Comparison of ENCODE assay signal across 1 cellular context in genomic region chr6:96521625-96522468, GRCh38.
TF ChIP-seq lines count a peak whose summit lies in the region.

UFL1 (plus strand) TSS chr6:96521806; CDS start chr6:96521874, 68 bp downstream.

TF ChIP-seq in HepG2, 621 proteins besides CTCF, POLR2A, EP300 and RAD21 (continued from another document and continues in another):
- TF ChIP-seq E2F1 (CRISPR knock-in tag; IDR thresholded peaks at IDR 0.05) (peak; percentile 72; the same call in 1 of the 2 replicates), NFATC3 (CRISPR knock-in tag; IDR thresholded peaks at IDR 0.05) (0 out of 2 replicates have a peak, but pooled peaks have one; percentile 24), THAP7 (CRISPR knock-in tag; IDR thresholded peaks at IDR 0.05) (no peak), ZBTB3 (CRISPR knock-in tag; IDR thresholded peaks at IDR 0.05; ENCODE audit: borderline replicate concordance, low read depth) (no peak), CAMTA2 (CRISPR knock-in tag; IDR thresholded peaks at IDR 0.05; ENCODE audit: borderline replicate concordance) (no peak), MED8 (CRISPR knock-in tag; IDR thresholded peaks at IDR 0.05; ENCODE audit: insufficient replicate concordance) (peak; percentile 28), ZNF557 (CRISPR knock-in tag; IDR thresholded peaks at IDR 0.05) (no peak), HNRNPL (IDR thresholded peaks at IDR 0.05; ENCODE audit: low read depth, low read length) (0 out of 2 replicates have a peak, but pooled peaks have one; percentile 38), PTBP1 (IDR thresholded peaks at IDR 0.05; ENCODE audit: low read depth, low read length, poor library complexity, severe bottlenecking) (no peak), SUZ12 (IDR thresholded peaks at IDR 0.05; ENCODE audit: low read depth, low read length) (no peak), ZNF83 (CRISPR knock-in tag; IDR thresholded peaks at IDR 0.05; ENCODE audit: borderline replicate concordance) (no peak), ZNF530 (CRISPR knock-in tag; IDR thresholded peaks at IDR 0.05; ENCODE audit: low read depth) (no peak), ZNF362 (CRISPR knock-in tag; IDR thresholded peaks at IDR 0.05; ENCODE audit: borderline replicate concordance) (0 out of 2 replicates have a peak, but pooled peaks have one; percentile 20), ZNF597 (CRISPR knock-in tag; IDR thresholded peaks at IDR 0.05) (no peak), ZNF598 (CRISPR knock-in tag; IDR thresholded peaks at IDR 0.05; ENCODE audit: borderline replicate concordance) (peak; percentile 78; the same call in 1 of the 2 replicates), IRF1 (CRISPR knock-in tag; IDR thresholded peaks at IDR 0.05; ENCODE audit: low read depth) (0 out of 2 replicates have a peak, but pooled peaks have one; percentile 47), KLF16 (CRISPR knock-in tag; IDR thresholded peaks at IDR 0.05) (peak in 1 of 2 experiments; percentile 89; a peak in 2 of 4 replicates), TEF (CRISPR knock-in tag; IDR thresholded peaks at IDR 0.05) (peak; percentile 17; the same call in 1 of the 2 replicates), SRY (CRISPR knock-in tag; IDR thresholded peaks at IDR 0.05) (peak; percentile 91), ZNF747 (CRISPR knock-in tag; IDR thresholded peaks at IDR 0.05; ENCODE audit: borderline replicate concordance) (peak; percentile 48; the same call in 1 of the 2 replicates), ZNF230 (CRISPR knock-in tag; IDR thresholded peaks at IDR 0.05) (peak; percentile 78; the same call in 1 of the 2 replicates), AKNA (CRISPR knock-in tag; IDR thresholded peaks at IDR 0.05; ENCODE audit: borderline replicate concordance) (peak; percentile 66; the same call in 1 of the 2 replicates), RELA (CRISPR knock-in tag; IDR thresholded peaks at IDR 0.05) (no peak), ARID5B (CRISPR knock-in tag; IDR thresholded peaks at IDR 0.05) (peak; percentile 55; the same call in 1 of the 2 replicates), KDM5B (CRISPR knock-in tag; IDR thresholded peaks at IDR 0.05; ENCODE audit: borderline replicate concordance) (peak; percentile 89; the same call in 1 of the 2 replicates), ZNF776 (CRISPR knock-in tag; IDR thresholded peaks at IDR 0.05) (no peak; the same call in 1 of the 2 replicates), ATF6 (CRISPR knock-in tag; conservative IDR thresholded peaks at IDR 0.05) (no peak), KLF13 (CRISPR knock-in tag; IDR thresholded peaks at IDR 0.05) (no peak), RERE (CRISPR knock-in tag; IDR thresholded peaks at IDR 0.05; ENCODE audit: low read depth) (no peak), CHD4 (IDR thresholded peaks at IDR 0.05; ENCODE audit: borderline replicate concordance, low read length) (no peak), KLF9 (CRISPR knock-in tag; IDR thresholded peaks at IDR 0.05; ENCODE audit: low read depth) (0 out of 2 replicates have a peak, but pooled peaks have one; percentile 18), ZNF292 (CRISPR knock-in tag; IDR thresholded peaks at IDR 0.05; ENCODE audit: borderline replicate concordance, low read depth) (peak; percentile 96)
